21 cellular contexts compared by ENCODE assay signal in genomic region chrX:57445046-57445445, GRCh38.
DNase-seq lines count a peak whose midpoint lies in the region; ATAC-seq and TF ChIP-seq lines count a peak whose summit lies in the region.
"Had no signal": no experiment of that assay in that cellular context is flagged by ENCODE, and none has a peak within 500 bp of the region (broad histone marks: within the 10 kb centered on the region; RNA-seq: fewer than 3 reads in every experiment).

No MANE protein-coding gene starts in this region.

- H3K27me3 ChIP-seq in osteoblast (ENCODE audit: insufficient read depth, low read length): no peaks in the 10 kb centered on the region

- H3K27me3 Mint-ChIP-seq in WTC11 (ENCODE audit: low read depth): no peaks in the 10 kb centered on the region
- no peaks in the 10 kb centered on the region for H3K27me3 Mint-ChIP-seq in activated CD4-positive, alpha-beta T cell treated with anti-CD3 and anti-CD28 coated beads for 36 hours
- H3K27me3 Mint-ChIP-seq: CD4-positive, CD25-positive, alpha-beta regulatory T cell had no signal

- intact Hi-C loops in activated CD4-positive, alpha-beta T cell treated with anti-CD3 and anti-CD28 coated beads for 36 hours (cut with DNase I, micrococcal nuclease): no loop called here

- H3K27ac Mint-ChIP-seq in WTC11: no peak overlapping the region
- no peak overlapping the region for H3K27ac Mint-ChIP-seq in activated CD4-positive, alpha-beta T cell treated with anti-CD3 and anti-CD28 coated beads for 36 hours
- H3K27ac Mint-ChIP-seq: CD4-positive, CD25-positive, alpha-beta regulatory T cell had no signal

- no peaks in the 10 kb centered on the region for H4K20me1 ChIP-seq in osteoblast (ENCODE audit: insufficient read depth, low read length)
- H4K20me1 ChIP-seq: BLaER1 had no signal

- H3K4me1 ChIP-seq in osteoblast (ENCODE audit: insufficient read depth, low read length): no peaks in the 10 kb centered on the region
- H3K4me1 ChIP-seq: BLaER1 had no signal

- no peak overlapping the region for H3K4me2 ChIP-seq in osteoblast (ENCODE audit: insufficient read depth, low read length)
- H3K4me2 ChIP-seq: BLaER1, SK-N-SH had no signal

- H3K9me3 ChIP-seq in osteoblast (ENCODE audit: low read depth, low read length): no peaks in the 10 kb centered on the region
- H3K9me3 ChIP-seq: SK-N-SH had no signal

- no peaks in the 10 kb centered on the region for H3K79me2 ChIP-seq in osteoblast (ENCODE audit: insufficient read depth, low read length)

- POLR2A ChIA-PET in WTC11 (lab: Charles Lee): no interaction called here
- POLR2A ChIA-PET in activated CD4-positive, alpha-beta T cell treated with anti-CD3 and anti-CD28 coated beads for 36 hours (lab: Charles Lee): no interaction called here

- DNase-seq in LNCaP clone FGC (ENCODE audit: low read depth) (no peak), WTC11 (ENCODE audit: low spot score) (no peak), epithelial cell of proximal tubule (ENCODE audit: low read depth) (no peak), osteoblast (ENCODE audit: insufficient read length, low spot score, missing footprints) (peak; percentile 4), NCI-H226 (no peak), NCI-H2227 treated with DMSO at 0.1 percent for 48 hours (lab: John Stamatoyannopoulos, UW) (no peak)
- DNase-seq in activated CD4-positive, alpha-beta T cell treated with anti-CD3 and anti-CD28 coated beads for 36 hours: no peak
- DNase-seq: CD4-positive, CD25-positive, alpha-beta regulatory T cell; DMS153; DND-41; KBM-7; NCI-H1092; NCI-H1436; NCI-H187; NCI-H2107; NCI-H526 treated with DMSO at 0.1 percent for 48 hours; RPMI8226; SHP77; SK-N-SH; SW 1271 had no signal

- TF ChIP-seq CTCF in LNCaP clone FGC (IDR thresholded peaks at IDR 0.05; ENCODE audit: control insufficient read depth, extremely low read depth, insufficient read depth) (0 out of 2 replicates have a peak, but pooled peaks have one; percentile 6), WTC11 (IDR thresholded peaks at IDR 0.05) (no peak), epithelial cell of proximal tubule (conservative IDR thresholded peaks at IDR 0.05; ENCODE audit: low read depth, low read length) (peak; percentile 19), osteoblast (IDR thresholded peaks at IDR 0.05; ENCODE audit: extremely low read depth, low read depth, low read length) (no peak)

- no peak overlapping the region for H3K4me3 Mint-ChIP-seq in WTC11
- H3K4me3 Mint-ChIP-seq in activated CD4-positive, alpha-beta T cell treated with anti-CD3 and anti-CD28 coated beads for 36 hours: no peak overlapping the region
- H3K4me3 Mint-ChIP-seq: CD4-positive, CD25-positive, alpha-beta regulatory T cell had no signal

- peaks cover 3% of the 10 kb centered on the region for H3K4me1 Mint-ChIP-seq in WTC11
- no peaks in the 10 kb centered on the region for H3K4me1 Mint-ChIP-seq in activated CD4-positive, alpha-beta T cell treated with anti-CD3 and anti-CD28 coated beads for 36 hours

- ATAC-seq in WTC11: 0 out of 2 replicates have a peak, but pooled peaks have one; percentile 26
- ATAC-seq in activated CD4-positive, alpha-beta T cell treated with anti-CD3 and anti-CD28 coated beads for 36 hours: no peak

- H3K27ac ChIP-seq in osteoblast (ENCODE audit: low read depth, low read length): no peak overlapping the region
- H3K27ac ChIP-seq: BLaER1 had no signal

- no peak overlapping the region for H2AFZ ChIP-seq in osteoblast (ENCODE audit: low read length)

- CTCF ChIA-PET in WTC11 (lab: Charles Lee): no interaction called here
- CTCF ChIA-PET in activated CD4-positive, alpha-beta T cell treated with anti-CD3 and anti-CD28 coated beads for 36 hours (lab: Charles Lee): no interaction called here

- H3K4me3 ChIP-seq in LNCaP clone FGC (ENCODE audit: low read depth, low read length) (no peak overlapping the region), epithelial cell of proximal tubule (ENCODE audit: low read depth, low read length) (no peak overlapping the region), osteoblast (ENCODE audit: insufficient read depth, low read length) (no peak overlapping the region)
- H3K4me3 ChIP-seq: BLaER1 had no signal

- peaks cover 24% of the 10 kb centered on the region for H3K36me3 Mint-ChIP-seq in WTC11
- H3K36me3 Mint-ChIP-seq in activated CD4-positive, alpha-beta T cell treated with anti-CD3 and anti-CD28 coated beads for 36 hours (ENCODE audit: low read depth): peaks cover 19% of the 10 kb centered on the region

- peaks cover 13% of the 10 kb centered on the region for H3K9me3 Mint-ChIP-seq in WTC11
- H3K9me3 Mint-ChIP-seq in activated CD4-positive, alpha-beta T cell treated with anti-CD3 and anti-CD28 coated beads for 36 hours (ENCODE audit: low read depth): peaks cover 2% of the 10 kb centered on the region

- H3K36me3 ChIP-seq in osteoblast (ENCODE audit: insufficient read depth, low read length): no peaks in the 10 kb centered on the region
- H3K36me3 ChIP-seq: BLaER1 had no signal

TF ChIP-seq in WTC11, 78 proteins besides CTCF, POLR2A, EP300 and RAD21:
- TF ChIP-seq RORB (CRISPR knock-in tag; IDR thresholded peaks at IDR 0.05) (no peak), USF1 (CRISPR knock-in tag; IDR thresholded peaks at IDR 0.05) (no peak), NFYB (CRISPR knock-in tag; conservative IDR thresholded peaks at IDR 0.05; ENCODE audit: low read depth) (no peak), PRDM15 (CRISPR knock-in tag; IDR thresholded peaks at IDR 0.05) (no peak), ZNF512 (CRISPR knock-in tag; IDR thresholded peaks at IDR 0.05; ENCODE audit: borderline replicate concordance) (no peak), ZNF219 (CRISPR knock-in tag; IDR thresholded peaks at IDR 0.05; ENCODE audit: borderline replicate concordance) (no peak), ZNF416 (CRISPR knock-in tag; IDR thresholded peaks at IDR 0.05) (no peak), NR3C1 (CRISPR knock-in tag; conservative IDR thresholded peaks at IDR 0.05; ENCODE audit: low read depth) (no peak), HMGA2 (CRISPR knock-in tag; IDR thresholded peaks at IDR 0.05) (no peak), ZMAT4 (CRISPR knock-in tag; IDR thresholded peaks at IDR 0.05) (no peak), GRHL2 (CRISPR knock-in tag; IDR thresholded peaks at IDR 0.05; ENCODE audit: insufficient replicate concordance, severe bottlenecking) (no peak)

Comparison
In these comparisons a context has a peak if more than half of its experiments do, and no peak if none do; other contexts are left out.
1. CTCF ChIP-seq: peak in LNCaP clone FGC (single experiment) and epithelial cell of proximal tubule (single experiment); none in WTC11 (single experiment) and osteoblast (single experiment).